9 cellular contexts compared by ENCODE assay signal in genomic region chr14:23307146-23307447, GRCh38. TPM values are rescaled to one million over a fixed set of nuclear protein-coding genes. Genes with fewer than 3 reads are reported as not detected.
DNase-seq lines count a peak whose midpoint lies in the region; ATAC-seq and TF ChIP-seq lines count a peak whose summit lies in the region.
"Had no signal": no experiment of that assay in that cellular context is flagged by ENCODE, and none has a peak within 500 bp of the region (broad histone marks: within the 10 kb centered on the region; RNA-seq: fewer than 3 reads in every experiment).

No MANE protein-coding gene starts in this region.

- H3K4me3 Mint-ChIP-seq in activated T-cell treated with anti-CD3 and anti-CD28 coated beads, Interleukin-2, amount 50 U/mL, for 72 hours: peak overlapping the region; percentile 40 to 68
- H3K4me3 Mint-ChIP-seq: activated CD4-positive, alpha-beta T cell treated with anti-CD3 and anti-CD28 coated beads for 36 hours had no signal

- TF ChIP-seq CTCF in cardiac fibroblast (IDR thresholded peaks at IDR 0.05; ENCODE audit: low read depth, low read length) (no peak), upper lobe of left lung (IDR thresholded peaks at IDR 0.05) (no peak)

- peaks cover 0 to 1% of the 10 kb centered on the region in 2 donors for H3K36me3 Mint-ChIP-seq in activated T-cell treated with anti-CD3 and anti-CD28 coated beads, Interleukin-2, amount 50 U/mL, for 72 hours (ENCODE audit: insufficient read depth in 2 of 2)

- peaks cover 45% of the 10 kb centered on the region for H3K36me3 ChIP-seq in mesodermal cell (ENCODE audit: control insufficient read depth, insufficient read depth, low read length)
- H3K36me3 ChIP-seq in upper lobe of left lung: peaks cover 0 to 38% (median 9%) of the 10 kb centered on the region in 4 donors

- H3K4me1 ChIP-seq in mesodermal cell (ENCODE audit: control insufficient read depth, insufficient read depth, low read length, poor library complexity, severe bottlenecking): peaks cover 14% of the 10 kb centered on the region
- peaks cover 33 to 58% (median 34%) of the 10 kb centered on the region in 4 donors for H3K4me1 ChIP-seq in upper lobe of left lung

- peak overlapping the region; percentile 84 to 90 for H3K4me3 ChIP-seq in cardiac fibroblast (replicated peaks in 1 of 2; ENCODE audit: low read depth in 2 of 2, low read length in 2 of 2)
- peak overlapping the region; percentile 86 for H3K4me3 ChIP-seq in mesodermal cell (ENCODE audit: extremely low read depth, insufficient read depth, low read length, poor library complexity, severe bottlenecking)
- H3K4me3 ChIP-seq in upper lobe of left lung: peak overlapping the region; percentile 51 to 76 (median 64)

- peaks cover 29% of the 10 kb centered on the region for H3K27me3 Mint-ChIP-seq in activated T-cell treated with anti-CD3 and anti-CD28 coated beads, Interleukin-2, amount 50 U/mL, for 72 hours (ENCODE audit: low read depth)

- H3K27ac Mint-ChIP-seq in activated T-cell treated with anti-CD3 and anti-CD28 coated beads, Interleukin-2, amount 50 U/mL, for 72 hours: no peak overlapping the region
- H3K27ac Mint-ChIP-seq: activated CD4-positive, alpha-beta T cell treated with anti-CD3 and anti-CD28 coated beads for 36 hours had no signal

- H3K27me3 ChIP-seq in upper lobe of left lung: no peaks in the 10 kb centered on the region

- H3K27ac ChIP-seq in mesodermal cell (ENCODE audit: low read depth, low read length, severe bottlenecking) (peak overlapping the region; percentile 72), upper lobe of left lung (peak overlapping the region; percentile 84 to 93 (median 90))

- no peak for DNase-seq in activated T-cell treated with anti-CD3 and anti-CD28 coated beads, Interleukin-2, amount 50 U/mL, for 72 hours
- no peak for DNase-seq in activated T-cell treated with anti-CD3 and anti-CD28 coated beads, Interleukin-2, amount 50 U/mL, for 48 hours
- DNase-seq in cardiac fibroblast (ENCODE audit: low read depth in 2 of 2): no peak
- no peak for DNase-seq in upper lobe of left lung
- no peak for DNase-seq in HCEC 1CT

- H3K9me3 Mint-ChIP-seq in activated T-cell treated with anti-CD3 and anti-CD28 coated beads, Interleukin-2, amount 50 U/mL, for 72 hours: no peaks in the 10 kb centered on the region

- H3K4me1 Mint-ChIP-seq in activated T-cell treated with anti-CD3 and anti-CD28 coated beads, Interleukin-2, amount 50 U/mL, for 72 hours (ENCODE audit: low read depth): peaks cover 24% of the 10 kb centered on the region

- no peak for TF ChIP-seq EP300 in upper lobe of left lung (IDR thresholded peaks at IDR 0.05)

- 0% methylated on average over 1 of the region's 3 CpGs for WGBS in mesodermal cell (ENCODE audit: insufficient coverage in 2 of 2), 2 experiments
- 11% methylated on average over 3 of the region's 3 CpGs for WGBS in upper lobe of left lung, 2 donors

- H3K9me3 ChIP-seq in mesodermal cell (ENCODE audit: control insufficient read depth, low read length) (no peaks in the 10 kb centered on the region), upper lobe of left lung (no peaks in the 10 kb centered on the region)

- no peak for TF ChIP-seq POLR2A in upper lobe of left lung (IDR thresholded peaks at IDR 0.05)

- ATAC-seq in activated T-cell treated with anti-CD3 and anti-CD28 coated beads, Interleukin-2, amount 50 U/mL, for 72 hours (replicated peaks in 1 of 2): no peak
- ATAC-seq in upper lobe of left lung (ENCODE audit: low FRiP score in 2 of 2): no peak
- ATAC-seq in GM21515 (IDR thresholded peaks at IDR 0.05; ENCODE audit: unreplicated experiment): no peak
- no peak for ATAC-seq in GM21367 (IDR thresholded peaks at IDR 0.05; ENCODE audit: unreplicated experiment)
- ATAC-seq: activated CD4-positive, alpha-beta T cell treated with anti-CD3 and anti-CD28 coated beads for 36 hours had no signal

RNA-seq across cellular contexts. Expression of gene BCL2L2, which starts 0.5 kb away (rescaled TPM):
- total RNA-seq in activated T-cell treated with anti-CD3 and anti-CD28 coated beads, Interleukin-2, amount 50 U/mL, for 72 hours: 1 to 10 TPM; 2.7 to 3.2 TPM
- 15.9 TPM for polyA plus RNA-seq in mesodermal cell (2013, experiment 1 of 2)
- polyA plus RNA-seq in mesodermal cell (2013, experiment 2 of 2): 15.4 TPM
- total RNA-seq in upper lobe of left lung: 10 to 100 TPM; 38.8 to 53.8 (median 47.3) TPM

RNA-seq across cellular contexts. Expression of gene PPP1R3E, which starts 4.4 kb away (rescaled TPM):
- 10 to 100 TPM; 30.2 to 37.4 TPM for total RNA-seq in activated T-cell treated with anti-CD3 and anti-CD28 coated beads, Interleukin-2, amount 50 U/mL, for 72 hours
- 3.2 TPM for polyA plus RNA-seq in mesodermal cell (2013, experiment 1 of 2)
- polyA plus RNA-seq in mesodermal cell (2013, experiment 2 of 2): 5.8 TPM
- total RNA-seq in upper lobe of left lung: 10 to 100 TPM in 4 of 6 donors, 1 to 10 TPM in 2; 6.7 to 95.3 (median 12.8) TPM

RNA-seq across cellular contexts. Expression of gene PABPN1, which starts 14.2 kb away (rescaled TPM):
- total RNA-seq in activated T-cell treated with anti-CD3 and anti-CD28 coated beads, Interleukin-2, amount 50 U/mL, for 72 hours: 100 to 1,000 TPM; 188 to 189 TPM
- polyA plus RNA-seq in mesodermal cell (2013, experiment 1 of 2): 199 TPM
- polyA plus RNA-seq in mesodermal cell (2013, experiment 2 of 2): 179 TPM
- 100 to 1,000 TPM in 3 of 6 donors, 10 to 100 TPM in 3; 47.6 to 325 (median 85.7) TPM for total RNA-seq in upper lobe of left lung

RNA-seq across cellular contexts. Expression of gene HOMEZ, which starts 21.2 kb away (rescaled TPM):
- total RNA-seq in activated T-cell treated with anti-CD3 and anti-CD28 coated beads, Interleukin-2, amount 50 U/mL, for 72 hours: 10 to 100 TPM; 11.8 to 12.6 TPM
- polyA plus RNA-seq in mesodermal cell (2013, experiment 1 of 2): 16.7 TPM
- 14.2 TPM for polyA plus RNA-seq in mesodermal cell (2013, experiment 2 of 2)
- total RNA-seq in upper lobe of left lung: 10 to 100 TPM in 4 of 6 donors, 1 to 10 TPM in 2; 3.9 to 13.7 (median 11.2) TPM

RNA-seq across cellular contexts. Expression of gene SLC22A17, which starts 45.6 kb away (rescaled TPM):
- total RNA-seq in activated T-cell treated with anti-CD3 and anti-CD28 coated beads, Interleukin-2, amount 50 U/mL, for 72 hours: 1 to 10 TPM; 6.3 to 8.6 TPM
- 65.1 TPM for polyA plus RNA-seq in mesodermal cell (2013, experiment 1 of 2)
- 49.2 TPM for polyA plus RNA-seq in mesodermal cell (2013, experiment 2 of 2)
- 10 to 100 TPM in 4 of 6 donors, 1 to 10 TPM in 2; 5.8 to 16.8 (median 12.4) TPM for total RNA-seq in upper lobe of left lung

Comparison
In these comparisons a context has a peak if more than half of its experiments do, and no peak if none do; other contexts are left out.
1. RNA of gene BCL2L2, which starts 0.5 kb away (total RNA-seq): 38.8 to 53.8 TPM in upper lobe of left lung; 2.7 to 3.2 TPM in activated T-cell treated with anti-CD3 and anti-CD28 coated beads, Interleukin-2, amount 50 U/mL, for 72 hours; every median in the first group is over 4 times any median in the second.
2. Peak in every context shown above with its lines, with median percentiles within 50 percentile points of each other: H3K4me3 ChIP-seq.